In genomic region chr16:25100511-25100910, GRCh38 we compare ENCODE assay signal across 27 cellular contexts.
"Had no signal": no experiment of that assay in that cellular context is flagged by ENCODE, and none has a peak within 500 bp of the region (broad histone marks: within the 10 kb centered on the region; RNA-seq: fewer than 3 reads in every experiment).

No MANE protein-coding gene starts in this region.

- FAIRE-seq: urothelium cell line had no signal

- H3K4me3 ChIP-seq: stomach, suprapubic skin, testis, thoracic aorta, thyroid gland, tibial artery, tibial nerve, transverse colon, upper lobe of left lung, upper lobe of right lung, uterus, vagina had no signal

- H3K4me1 ChIP-seq: suprapubic skin, testis, thyroid gland, tibial artery, tibial nerve, transverse colon, upper lobe of left lung, upper lobe of right lung, uterus, vagina had no signal

- H3K9me3 ChIP-seq: stomach, suprapubic skin, testis, thoracic aorta, thyroid gland, tibial artery, tibial nerve, transverse colon, upper lobe of left lung, upper lobe of right lung, uterus, vagina had no signal

- H3K27ac ChIP-seq: stomach, suprapubic skin, testis, thoracic aorta, thyroid gland, tibial artery, tibial nerve, transverse colon, upper lobe of left lung, upper lobe of right lung, uterus, vagina had no signal

- H3K27me3 ChIP-seq: stomach, suprapubic skin, testis, thyroid gland, tibial artery, tibial nerve, transverse colon, upper lobe of left lung, upper lobe of right lung, uterus, vagina had no signal

- ATAC-seq: stimulated activated effector memory CD8-positive, alpha-beta T cell treated with anti-CD3 and anti-CD28 coated beads, Interleukin-12 subunit alpha, Interleukin-12 subunit beta, amount 100 ng/mL, for 72 hours; stimulated activated memory B cell treated with anti-CD40 and anti-IgM and Interleukin-4, amounts not matched to agents 10 μg/mL and 1 μg/mL and 100 μg/mL, for 72 hours; stimulated activated naive B cell treated with anti-CD40 and anti-IgM and Interleukin-4, amounts not matched to agents 10 μg/mL and 1 μg/mL and 100 μg/mL, for 72 hours; stimulated activated naive CD8-positive, alpha-beta T cell treated with anti-CD3 and anti-CD28 coated beads, Interleukin-15, amount 100 ng/mL, for 72 hours; stimulated activated naive CD8-positive, alpha-beta T cell treated with anti-CD3 and anti-CD28 coated beads, Interleukin-15, Interleukin-2, amounts not matched to agents 100 U/mL and 50 U/mL, for 24 hours; upper lobe of right lung had no signal

- DNase-seq: stimulated activated CD4-positive, alpha-beta T cell treated with anti-CD3 and anti-CD28 coated beads, Interleukin-2, amount 100 ng/mL, for 48 hours; stimulated activated CD4-positive, alpha-beta T cell treated with anti-CD3 and anti-CD28 coated beads, Interleukin-4, amount 100 ng/mL, for 1 hour; stimulated activated CD4-positive, alpha-beta T cell treated with anti-CD3 and anti-CD28 coated beads, Interleukin-4, amount 100 ng/mL, for 24 hours; stimulated activated CD4-positive, alpha-beta T cell treated with anti-CD3 and anti-CD28 coated beads, Interleukin-4, amount 100 ng/mL, for 4 hours; stimulated activated CD8-positive, alpha-beta memory T cell treated with anti-CD3 and anti-CD28 coated beads, Interleukin-4, amount 100 ng/mL, for 48 hours; stimulated activated naive B cell treated with anti-CD40 and anti-IgM and Interleukin-4, amounts not matched to agents 10 μg/mL and 1 μg/mL and 100 μg/mL, for 72 hours; stimulated activated naive CD4-positive, alpha-beta T cell; stimulated activated naive CD4-positive, alpha-beta T cell treated with Interleukin-2 at 50 U/mL for 16 hours; stimulated activated naive CD8-positive, alpha-beta T cell treated with anti-CD3 and anti-CD28 coated beads, Interleukin-15, amount 100 ng/mL, for 72 hours; stimulated activated naive CD8-positive, alpha-beta T cell treated with anti-CD3 and anti-CD28 coated beads, Interleukin-15, Interleukin-2, amounts not matched to agents 100 U/mL and 50 U/mL, for 24 hours; stomach; substantia nigra; testis; thyroid gland; tibial artery; transverse colon; trophoblast cell; upper lobe of left lung; upper lobe of right lung; uterus had no signal

- H3K36me3 ChIP-seq: stomach, suprapubic skin, thoracic aorta, thyroid gland, tibial artery, tibial nerve, transverse colon, upper lobe of left lung, upper lobe of right lung, uterus, vagina had no signal
